20 cellular contexts compared by ENCODE assay signal in the genomic region with DNA sequence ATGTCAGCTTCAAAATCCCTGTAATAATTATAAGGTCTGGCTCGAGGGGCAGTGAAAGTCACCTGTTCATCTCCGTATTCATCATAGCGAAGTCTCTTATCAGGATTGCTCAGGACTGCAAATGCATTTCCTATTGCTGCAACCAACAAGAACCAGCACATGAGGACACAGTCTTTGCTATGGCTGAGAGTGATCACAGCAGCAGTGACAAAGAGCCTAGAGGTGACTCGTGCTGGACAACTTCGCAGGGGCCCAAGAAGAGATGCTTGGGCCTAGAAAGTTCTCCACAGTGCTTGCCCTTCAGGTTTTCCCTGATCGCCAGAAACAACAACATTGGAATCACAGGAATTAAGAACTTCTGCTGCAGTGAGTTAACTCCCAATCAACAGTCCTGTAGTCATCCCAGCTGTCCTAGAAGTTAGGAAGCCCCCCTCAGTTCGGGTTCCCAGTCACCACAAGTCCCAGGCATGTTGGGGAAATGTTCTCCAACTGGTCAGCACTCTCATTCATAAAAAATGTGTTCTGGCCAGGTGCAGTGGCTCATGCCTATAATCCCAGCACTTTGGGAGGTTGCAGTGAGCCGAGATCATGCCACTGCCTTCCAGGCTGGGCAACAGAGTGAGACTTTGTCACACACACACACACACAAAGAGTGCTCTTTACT. TPM values are rescaled to one million over a fixed set of nuclear protein-coding genes. Genes with fewer than 3 reads are reported as not detected.
A peak's percentile ranks its signal among the peaks of the same experiment; 100 is the strongest.
DNase-seq lines count a peak whose midpoint lies in the region; ATAC-seq and TF ChIP-seq lines count a peak whose summit lies in the region.
"Had no signal": no experiment of that assay in that cellular context is flagged by ENCODE, and none has a peak within 500 bp of the region (broad histone marks: within the 10 kb centered on the region; RNA-seq: fewer than 3 reads in every experiment).

No MANE protein-coding gene starts in this region.

- CTCF ChIA-PET in activated CD4-positive, alpha-beta memory T cell treated with anti-CD3 and anti-CD28 coated beads, Interleukin-2, amount 10 ng/mL, durations not matched to agents 7 days and 5 days (lab: Charles Lee) = interaction anchor here (2.6 to 9.4 kb wide), 2 partner anchors 11 to 87 kb away, joined by 11 to 329 read pairs; no protein-coding TSS in a partner anchor

- 0 out of 3 replicates have a peak, but pooled peaks have one; percentile 24 for ATAC-seq in RWPE2 (ENCODE audit: low read depth)
- ATAC-seq in gastrocnemius medialis = peak in 1 of 2 donors; percentile 33
- ATAC-seq in HG02678 (IDR thresholded peaks at IDR 0.05; ENCODE audit: unreplicated experiment) = no peak
- ATAC-seq: activated naive CD8-positive, alpha-beta T cell treated with anti-CD3 and anti-CD28 coated beads, Interleukin-2, amount 50 U/mL, for 24 hours had no signal

- no peak overlapping the region for H3K4me3 ChIP-seq in RWPE2 (ENCODE audit: severe bottlenecking)
- no peak overlapping the region for H3K4me3 ChIP-seq in gastrocnemius medialis
- H3K4me3 ChIP-seq: BLaER1 treated with 17β-estradiol and CSF1 and Interleukin-3, amounts not matched to agents 10 nM and 100 nM; left ventricle myocardium inferior; suprapubic skin had no signal

- H3K4me1 ChIP-seq in RWPE2 (ENCODE audit: insufficient read depth, poor library complexity, severe bottlenecking) (no peaks in the 10 kb centered on the region), gastrocnemius medialis (peaks cover 8 to 22% of the 10 kb centered on the region in 2 donors)
- H3K4me1 ChIP-seq: suprapubic skin had no signal

- intact Hi-C loops in gastrocnemius medialis (cut with DNase I; ENCODE audit: low total_unique reads) = no loop called here

- H3K36me3 Mint-ChIP-seq in activated CD4-positive, alpha-beta memory T cell treated with anti-CD3 and anti-CD28 coated beads, Interleukin-2, amount 10 ng/mL, durations not matched to agents 7 days and 5 days (ENCODE audit: low read depth) = peaks cover 28% of the 10 kb centered on the region

- peaks cover 25% of the 10 kb centered on the region for H3K4me1 Mint-ChIP-seq in activated CD4-positive, alpha-beta memory T cell treated with anti-CD3 and anti-CD28 coated beads, Interleukin-2, amount 10 ng/mL, durations not matched to agents 7 days and 5 days

- H3K27ac Mint-ChIP-seq in activated CD4-positive, alpha-beta memory T cell treated with anti-CD3 and anti-CD28 coated beads, Interleukin-2, amount 10 ng/mL, durations not matched to agents 7 days and 5 days = no peak overlapping the region
- H3K27ac Mint-ChIP-seq: activated naive CD8-positive, alpha-beta T cell treated with anti-CD3 and anti-CD28 coated beads, Interleukin-2, amount 50 U/mL, for 24 hours had no signal

- no peak overlapping the region for H3K4me3 Mint-ChIP-seq in activated CD4-positive, alpha-beta memory T cell treated with anti-CD3 and anti-CD28 coated beads, Interleukin-2, amount 10 ng/mL, durations not matched to agents 7 days and 5 days
- H3K4me3 Mint-ChIP-seq: activated naive CD8-positive, alpha-beta T cell treated with anti-CD3 and anti-CD28 coated beads, Interleukin-2, amount 50 U/mL, for 24 hours; central memory CD8-positive, alpha-beta T cell had no signal

- no peak overlapping the region for H3K27ac ChIP-seq in RWPE2 (ENCODE audit: poor library complexity, severe bottlenecking)
- H3K27ac ChIP-seq in epithelial cell of prostate = peak overlapping the region; percentile 36
- peak overlapping the region; percentile 75 to 80 (median 76) for H3K27ac ChIP-seq in gastrocnemius medialis
- H3K27ac ChIP-seq: BLaER1 treated with 17β-estradiol and CSF1 and Interleukin-3, amounts not matched to agents 10 nM and 100 nM; left ventricle myocardium inferior; suprapubic skin had no signal

- DNase-seq in GF-D8 (lab: John Stamatoyannopoulos, UW) (peak; percentile 47), RWPE2 (ENCODE audit: low spot score) (no peak), epithelial cell of prostate (ENCODE audit: low read depth, low spot score) (no peak), gastrocnemius medialis (no peak), HT-29 (ENCODE audit: low spot score) (no peak), NK-92 (lab: John Stamatoyannopoulos, UW; ENCODE audit: unreplicated experiment) (no peak)
- DNase-seq in activated CD4-positive, alpha-beta memory T cell treated with anti-CD3 and anti-CD28 coated beads, Interleukin-2, amount 10 ng/mL, durations not matched to agents 7 days and 5 days = no peak
- DNase-seq: activated naive CD8-positive, alpha-beta T cell treated with anti-CD3 and anti-CD28 coated beads, Interleukin-2, amount 50 U/mL, for 24 hours; effector memory CD4-positive, alpha-beta T cell; left ventricle myocardium inferior; NCI-H1694; NCI-H2227 treated with DMSO at 0.1 percent for 48 hours; stimulated activated CD4-positive, alpha-beta T cell treated with anti-CD3 and anti-CD28 coated beads, Interleukin-4, amount 100 ng/mL, for 1 hour had no signal

- TF ChIP-seq CTCF in RWPE2 (IDR thresholded peaks at IDR 0.05; ENCODE audit: poor library complexity, severe bottlenecking) = no peak
- no peak for TF ChIP-seq CTCF in gastrocnemius medialis (IDR thresholded peaks at IDR 0.05 in 4 of 5, conservative IDR thresholded peaks at IDR 0.05 in 1 of 5)

- POLR2A ChIA-PET in activated CD4-positive, alpha-beta memory T cell treated with anti-CD3 and anti-CD28 coated beads, Interleukin-2, amount 10 ng/mL, durations not matched to agents 7 days and 5 days (lab: Charles Lee) = interaction anchor here (1.1 to 1.5 kb wide), 2 partner anchors 56 to 91 kb away, joined by 3 to 5 read pairs; partner anchors contain the start of gene STING1

- H3K27me3 ChIP-seq in RWPE2 (ENCODE audit: insufficient read depth, poor library complexity, severe bottlenecking) (no peaks in the 10 kb centered on the region), gastrocnemius medialis (no peaks in the 10 kb centered on the region)
- H3K27me3 ChIP-seq: BLaER1 treated with 17β-estradiol and CSF1 and Interleukin-3, amounts not matched to agents 10 nM and 100 nM; suprapubic skin had no signal

- in situ Hi-C loops in gastrocnemius medialis (cut with MboI; ENCODE audit: low sequenced_read_pairs in 4 of 4) = loop anchor here in 1 of 4 donors (5.0 kb wide), 1 partner anchor 91 kb away; no protein-coding TSS in a partner anchor

- no peaks in the 10 kb centered on the region for H3K9me3 Mint-ChIP-seq in activated CD4-positive, alpha-beta memory T cell treated with anti-CD3 and anti-CD28 coated beads, Interleukin-2, amount 10 ng/mL, durations not matched to agents 7 days and 5 days
- H3K9me3 Mint-ChIP-seq: activated naive CD8-positive, alpha-beta T cell treated with anti-CD3 and anti-CD28 coated beads, Interleukin-2, amount 50 U/mL, for 24 hours; central memory CD8-positive, alpha-beta T cell had no signal

- no peak for TF ChIP-seq POLR2A in gastrocnemius medialis (IDR thresholded peaks at IDR 0.05)

- H3K36me3 ChIP-seq in RWPE2 (ENCODE audit: low read depth) = peaks cover 5% of the 10 kb centered on the region; the same call in 1 of the 2 replicates
- peaks cover 0 to 37% of the 10 kb centered on the region in 2 donors for H3K36me3 ChIP-seq in gastrocnemius medialis

- no peaks in the 10 kb centered on the region for H3K27me3 Mint-ChIP-seq in activated CD4-positive, alpha-beta memory T cell treated with anti-CD3 and anti-CD28 coated beads, Interleukin-2, amount 10 ng/mL, durations not matched to agents 7 days and 5 days
- H3K27me3 Mint-ChIP-seq: activated naive CD8-positive, alpha-beta T cell treated with anti-CD3 and anti-CD28 coated beads, Interleukin-2, amount 50 U/mL, for 24 hours; central memory CD8-positive, alpha-beta T cell had no signal

- H3K9me3 ChIP-seq in RWPE2 (ENCODE audit: severe bottlenecking) = no peaks in the 10 kb centered on the region
- no peaks in the 10 kb centered on the region for H3K9me3 ChIP-seq in gastrocnemius medialis
- H3K9me3 ChIP-seq: BLaER1 treated with 17β-estradiol and CSF1 and Interleukin-3, amounts not matched to agents 10 nM and 100 nM; left ventricle myocardium inferior; suprapubic skin had no signal

RNA-seq across cellular contexts. Expression of gene DNAJC18, which starts 13.0 kb away (rescaled TPM):
- 10 to 100 TPM in 3 of 4 donors, 1 to 10 TPM in 1; 5.1 to 21.7 (median 13.3) TPM for total RNA-seq in gastrocnemius medialis
- 0.44 and 0.81 TPM in 2 replicates for total RNA-seq in HT-29 (2014; rRNA removed; shearing (Covaris generic))
- total RNA-seq in activated CD4-positive, alpha-beta memory T cell treated with anti-CD3 and anti-CD28 coated beads, Interleukin-2, amount 10 ng/mL, durations not matched to agents 7 days and 5 days = 10 to 100 TPM; 16.1 to 17.0 TPM

RNA-seq across cellular contexts. Expression of gene SPATA24, which starts 22.5 kb away (rescaled TPM):
- 10 to 100 TPM in 3 of 4 donors, 1 to 10 TPM in 1; 6.8 to 24.1 (median 12.5) TPM for total RNA-seq in gastrocnemius medialis
- total RNA-seq in HT-29 (2014; rRNA removed; shearing (Covaris generic)) = 3.8 and 10.4 TPM in 2 replicates
- total RNA-seq in activated CD4-positive, alpha-beta memory T cell treated with anti-CD3 and anti-CD28 coated beads, Interleukin-2, amount 10 ng/mL, durations not matched to agents 7 days and 5 days = 1 to 10 TPM; 9.4 to 9.5 TPM

RNA-seq across cellular contexts. Expression of gene PROB1, which starts 31.4 kb away (rescaled TPM):
- 10 to 100 TPM; 26.8 to 81.4 (median 52.9) TPM for total RNA-seq in gastrocnemius medialis
- total RNA-seq in HT-29 (2014; rRNA removed; shearing (Covaris generic)) = 1.5 and 2.0 TPM in 2 replicates
- total RNA-seq in activated CD4-positive, alpha-beta memory T cell treated with anti-CD3 and anti-CD28 coated beads, Interleukin-2, amount 10 ng/mL, durations not matched to agents 7 days and 5 days = 1 to 10 TPM; 5.5 TPM

RNA-seq across cellular contexts. Expression of gene ECSCR, which starts 36.2 kb away (rescaled TPM):
- 1 to 10 TPM; 5.4 to 8.9 (median 6.9) TPM for total RNA-seq in gastrocnemius medialis
- total RNA-seq in HT-29 (2014; rRNA removed; shearing (Covaris generic)) = not detected in 2 replicates
- total RNA-seq in activated CD4-positive, alpha-beta memory T cell treated with anti-CD3 and anti-CD28 coated beads, Interleukin-2, amount 10 ng/mL, durations not matched to agents 7 days and 5 days = 1 to 10 TPM in 1 of 2 experiments, not detected in 1; 1.1 TPM
- total RNA-seq: MCF 10A, osteocyte had no signal

RNA-seq across cellular contexts. Expression of gene MZB1, which starts 36.6 kb away (rescaled TPM):
- total RNA-seq in gastrocnemius medialis = under 1 TPM in 1 of 4 donors, not detected in 3; 0.46 TPM
- 0.25 TPM in 1 of 2 replicates, not detected in the other for total RNA-seq in HT-29 (2014; rRNA removed; shearing (Covaris generic))
- 10 to 100 TPM; 48.1 TPM for total RNA-seq in activated CD4-positive, alpha-beta memory T cell treated with anti-CD3 and anti-CD28 coated beads, Interleukin-2, amount 10 ng/mL, durations not matched to agents 7 days and 5 days
- total RNA-seq: frontal cortex, MCF 10A, osteocyte, suprapubic skin had no signal
